In genomic region chr11:86582898-86583297, GRCh38 we compare ENCODE assay signal across 21 cellular contexts.
DNase-seq lines count a peak whose midpoint lies in the region; ATAC-seq and TF ChIP-seq lines count a peak whose summit lies in the region.
"Had no signal": no experiment of that assay in that cellular context is flagged by ENCODE, and none has a peak within 500 bp of the region (broad histone marks: within the 10 kb centered on the region; RNA-seq: fewer than 3 reads in every experiment).

No MANE protein-coding gene starts in this region.

- H3K9ac ChIP-seq in neuronal stem cell (ENCODE audit: low read depth, low read length, poor library complexity) = no peak overlapping the region

- CTCF ChIA-PET in Caco-2 (lab: Charles Lee) = interaction anchor here (0.6 to 2.4 kb wide), 5 partner anchors 13 to 198 kb away, joined by 3 to 15 read pairs (median 4); no protein-coding TSS in a partner anchor

- H3K18ac ChIP-seq in neuronal stem cell (ENCODE audit: low read length) = no peak overlapping the region

- no peaks in the 10 kb centered on the region for H3K9me2 ChIP-seq in hepatocyte (replicated peaks; ENCODE audit: insufficient read depth)

- H3K79me2 ChIP-seq in hepatocyte = no peaks in the 10 kb centered on the region

- H2AFZ ChIP-seq in hepatocyte (no peak overlapping the region), neuronal stem cell (ENCODE audit: low read length) (no peak overlapping the region)

- H3K36me3 Mint-ChIP-seq in Caco-2 (ENCODE audit: insufficient read depth, unreplicated experiment) = no peaks in the 10 kb centered on the region
- H3K36me3 Mint-ChIP-seq: CD14-positive monocyte had no signal

- H3K9me3 ChIP-seq in Caco-2 (no peaks in the 10 kb centered on the region), hepatocyte (ENCODE audit: low read depth) (no peaks in the 10 kb centered on the region), neuronal stem cell (replicated peaks in 1 of 2; ENCODE audit: control insufficient read depth in 2 of 2, insufficient read depth in 1 of 2, low read depth in 1 of 2, low read length in 2 of 2) (no peaks in the 10 kb centered on the region), WERI-Rb-1 (ENCODE audit: severe bottlenecking) (no peaks in the 10 kb centered on the region)

- H4K20me1 ChIP-seq in hepatocyte (ENCODE audit: insufficient read depth, poor library complexity, severe bottlenecking) = no peaks in the 10 kb centered on the region

- H3K27me3 ChIP-seq in Caco-2 (replicated peaks; ENCODE audit: control insufficient read depth, insufficient read depth, low read length) (no peaks in the 10 kb centered on the region), hepatocyte (no peaks in the 10 kb centered on the region), neuronal stem cell (ENCODE audit: control insufficient read depth in 3 of 3, insufficient read depth in 3 of 3, low read depth in 1 of 3, low read length in 3 of 3) (no peaks in the 10 kb centered on the region), WERI-Rb-1 (ENCODE audit: insufficient read depth, low read depth, severe bottlenecking) (no peaks in the 10 kb centered on the region)
- H3K27me3 ChIP-seq: MG63 had no signal

- no peak for ATAC-seq in GM19455 (IDR thresholded peaks at IDR 0.05; ENCODE audit: unreplicated experiment)

- POLR2A ChIA-PET in Caco-2 (lab: Charles Lee) = interaction anchor here (0.6 to 0.7 kb wide), 3 partner anchors 128 to 396 kb away, joined by 3 to 7 read pairs (median 3); no protein-coding TSS in a partner anchor

- H3K4me3 ChIP-seq in Caco-2 (ENCODE audit: low read depth, low read length) (no peak overlapping the region), hepatocyte (no peak overlapping the region), neuronal stem cell (ENCODE audit: low read length in 2 of 2) (no peak overlapping the region), WERI-Rb-1 (ENCODE audit: low read depth, low read length) (no peak overlapping the region)
- H3K4me3 ChIP-seq: MG63 had no signal

- WGBS in hepatocyte (ENCODE audit: low lambda C conversion rate, missing lambda C conversion rate) = 26% methylated on average over 3 of the region's 3 CpGs
- no CpG with 5 or more reads among the region's 3 CpGs for WGBS in neuronal stem cell (ENCODE audit: extremely low coverage in 2 of 2, insufficient read length in 2 of 2, insufficient replicate concordance in 1 of 2), 2 donors

- DNase-seq in Caco-2 = peak; percentile 46 to 53
- DNase-seq in NCI-H526 treated with DMSO at 0.1 percent for 48 hours (lab: John Stamatoyannopoulos, UW) = peak; percentile 96
- DNase-seq in hepatocyte (ENCODE audit: low spot score) = no peak
- DNase-seq in neuronal stem cell (ENCODE audit: low spot score) = no peak
- no peak for DNase-seq in WERI-Rb-1
- DNase-seq in COLO829 (ENCODE audit: low spot score) = no peak
- DNase-seq in NCI-H446 treated with DMSO at 0.1 percent for 48 hours (lab: John Stamatoyannopoulos, UW) = no peak
- DNase-seq: DMS 273 treated with DMSO at 0.1 percent for 48 hours, DND-41, KG1, MG63, NCI-H1092, NCI-H146, NCI-H2081, NCI-H2171 treated with DMSO at 0.1 percent for 48 hours, NCI-H774, Right ventricle myocardium superior, SW 1271 had no signal

- H2AK5ac ChIP-seq in neuronal stem cell (ENCODE audit: low read depth, low read length) = no peak overlapping the region

- H2BK12ac ChIP-seq in neuronal stem cell (ENCODE audit: low read length) = no peak overlapping the region

- no peaks in the 10 kb centered on the region for H3K27me3 Mint-ChIP-seq in Caco-2 (ENCODE audit: insufficient read depth, unreplicated experiment)

- no peak overlapping the region for H4K8ac ChIP-seq in neuronal stem cell (ENCODE audit: low read depth, low read length)

- peaks cover 21% of the 10 kb centered on the region for H3K4me1 Mint-ChIP-seq in Caco-2 (ENCODE audit: low read depth, unreplicated experiment)
- H3K4me1 Mint-ChIP-seq: CD14-positive monocyte had no signal

- H3K9me3 Mint-ChIP-seq in Caco-2 (ENCODE audit: unreplicated experiment) = no peaks in the 10 kb centered on the region
- H3K9me3 Mint-ChIP-seq: CD14-positive monocyte had no signal

- intact Hi-C loops in Caco-2 (cut with micrococcal nuclease; ENCODE audit: unreplicated experiment) = loop anchor here (1.0 kb wide), 1 partner anchor 84 kb away; no protein-coding TSS in a partner anchor

- H3K23ac ChIP-seq in neuronal stem cell (ENCODE audit: low read depth, low read length, poor library complexity) = no peak overlapping the region

- H2BK5ac ChIP-seq in neuronal stem cell (ENCODE audit: low read length) = no peak overlapping the region

- H3K79me1 ChIP-seq in neuronal stem cell (ENCODE audit: low read depth, low read length) = peaks cover 5% of the 10 kb centered on the region

- H3K27ac Mint-ChIP-seq in Caco-2 (ENCODE audit: unreplicated experiment) = peak overlapping the region; percentile 23
- H3K27ac Mint-ChIP-seq: CD14-positive monocyte had no signal

- TF ChIP-seq CTCF in Caco-2 (IDR thresholded peaks at IDR 0.05; ENCODE audit: insufficient read depth in 1 of 2, low read depth in 1 of 2, low read length in 1 of 2, severe bottlenecking in 1 of 2, unreplicated experiment in 1 of 2) (no peak), hepatocyte (IDR thresholded peaks at IDR 0.05; ENCODE audit: poor library complexity) (no peak), WERI-Rb-1 (IDR thresholded peaks at IDR 0.05; ENCODE audit: low read depth, low read length) (no peak)

- BruUV-seq in Caco-2 (replicated peaks; lab: Mats Ljungman, UMichigan) = no TSS peak

- H3K4me1 ChIP-seq in Caco-2 (peaks cover 58% of the 10 kb centered on the region), hepatocyte (ENCODE audit: insufficient read depth) (peaks cover 26% of the 10 kb centered on the region), neuronal stem cell (ENCODE audit: control insufficient read depth in 2 of 2, insufficient read depth in 1 of 2, low read depth in 1 of 2, low read length in 2 of 2) (peaks cover under 1 to 26% of the 10 kb centered on the region in 2 donors)

- no peak overlapping the region for H2BK15ac ChIP-seq in neuronal stem cell (ENCODE audit: low read length)

- H3K14ac ChIP-seq in neuronal stem cell (ENCODE audit: low read length) = no peak overlapping the region

- H3K4me2 ChIP-seq in hepatocyte (peak overlapping the region; percentile 4), neuronal stem cell (ENCODE audit: insufficient read depth, low read length, poor library complexity, severe bottlenecking) (no peak overlapping the region)

- H3K4me3 Mint-ChIP-seq in Caco-2 (ENCODE audit: unreplicated experiment) = peak overlapping the region; percentile 18
- H3K4me3 Mint-ChIP-seq: CD14-positive monocyte had no signal

- H3K36me3 ChIP-seq in Caco-2 (ENCODE audit: control insufficient read depth, insufficient read depth, low read length) (no peaks in the 10 kb centered on the region), hepatocyte (replicated peaks; ENCODE audit: insufficient read depth, low read depth) (no peaks in the 10 kb centered on the region), neuronal stem cell (replicated peaks in 1 of 2; ENCODE audit: control insufficient read depth in 2 of 2, insufficient read depth in 2 of 2, low read length in 2 of 2) (no peaks in the 10 kb centered on the region), WERI-Rb-1 (no peaks in the 10 kb centered on the region)
- H3K36me3 ChIP-seq: MG63 had no signal

- no peak overlapping the region for H3K4ac ChIP-seq in neuronal stem cell (ENCODE audit: low read length)

- no peak overlapping the region for H4K91ac ChIP-seq in neuronal stem cell (ENCODE audit: low read depth, low read length, poor library complexity)

- no peak overlapping the region for H2BK120ac ChIP-seq in neuronal stem cell (ENCODE audit: low read depth, low read length)

- H3K27ac ChIP-seq in hepatocyte (peak overlapping the region; percentile 55), neuronal stem cell (replicated peaks; ENCODE audit: low read length) (peak overlapping the region; percentile 39), WERI-Rb-1 (no peak overlapping the region)
- H3K27ac ChIP-seq: 22Rv1 had no signal

Comparison
In these comparisons a context has a peak if more than half of its experiments do, and no peak if none do; other contexts are left out.
1. DNase-seq: peak in Caco-2 (2 of 2) and NCI-H526 treated with DMSO at 0.1 percent for 48 hours (single experiment); none in hepatocyte (single experiment), neuronal stem cell (single experiment), WERI-Rb-1 (single experiment), COLO829 (single experiment) and NCI-H446 treated with DMSO at 0.1 percent for 48 hours (single experiment).